13 cellular contexts compared by ENCODE assay signal in the genomic region with DNA sequence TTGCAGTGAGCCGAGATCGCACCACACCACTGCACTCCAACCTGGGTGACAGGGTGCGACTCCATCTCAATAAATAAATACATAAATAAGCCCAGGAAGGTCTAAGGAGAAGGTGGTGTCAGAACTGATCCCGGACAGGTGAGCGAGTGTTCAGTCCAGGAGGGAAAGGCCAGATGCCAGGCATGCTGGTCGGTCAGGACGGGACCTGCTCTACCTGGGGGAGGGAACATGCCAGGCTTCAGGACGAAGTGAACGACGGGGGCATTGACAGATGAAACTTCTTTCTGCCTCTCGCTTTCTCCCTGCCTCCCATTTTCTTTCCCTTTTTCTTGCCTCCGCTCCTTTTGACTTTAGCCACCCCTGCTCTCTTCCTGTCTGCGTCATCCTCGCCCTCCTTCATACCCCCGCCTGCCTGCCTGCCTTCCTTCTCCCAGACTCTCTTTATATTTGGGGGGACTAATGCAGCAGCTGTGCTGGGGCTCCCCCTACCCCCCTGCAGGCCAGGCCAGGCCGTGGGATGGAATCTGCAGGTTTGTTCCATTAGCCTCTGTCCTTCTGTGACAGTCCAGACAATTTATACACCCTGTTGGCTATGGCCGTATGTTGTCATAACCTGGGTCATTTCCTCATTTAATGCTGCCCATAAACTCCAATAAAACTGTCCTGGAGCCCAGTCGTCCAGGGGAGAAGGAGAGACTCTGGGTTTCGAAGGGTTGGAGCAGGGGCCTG.
DNase-seq lines count a peak whose midpoint lies in the region; ATAC-seq and TF ChIP-seq lines count a peak whose summit lies in the region.
"Had no signal": no experiment of that assay in that cellular context is flagged by ENCODE, and none has a peak within 500 bp of the region (broad histone marks: within the 10 kb centered on the region; RNA-seq: fewer than 3 reads in every experiment).

No MANE protein-coding gene starts in this region.

- no peak overlapping the region for H4K91ac ChIP-seq in mesenchymal stem cell (ENCODE audit: low read length)

- TF ChIP-seq POLR2A in spleen (IDR thresholded peaks at IDR 0.05), result no peak

- H2BK12ac ChIP-seq in mesenchymal stem cell (ENCODE audit: low read length in 2 of 2), result no peak overlapping the region

- H3K18ac ChIP-seq in mesenchymal stem cell (ENCODE audit: low read depth in 1 of 2, low read length in 2 of 2), result no peak overlapping the region

- intact Hi-C loops in mucosa of descending colon (cut with DNase I, micrococcal nuclease) (no loop called here), spleen (cut with DNase I; ENCODE audit: low total_unique reads) (no loop called here)

- no peak overlapping the region for H2AK5ac ChIP-seq in mesenchymal stem cell (ENCODE audit: low read length, severe bottlenecking)

- no peak overlapping the region for H3K9ac ChIP-seq in mesenchymal stem cell (ENCODE audit: low read length)

- H3K4me3 ChIP-seq in mucosa of descending colon (no peak overlapping the region), spleen (no peak overlapping the region), mesenchymal stem cell (ENCODE audit: insufficient read depth in 1 of 2, low read depth in 1 of 2, low read length in 2 of 2) (no peak overlapping the region)
- H3K4me3 ChIP-seq: A549, GM23338 had no signal

- H3K27me3 Mint-ChIP-seq in chondrocyte (ENCODE audit: low read depth), result peaks cover 22% of the 10 kb centered on the region

- no peaks in the 10 kb centered on the region for H3K9me3 Mint-ChIP-seq in chondrocyte (ENCODE audit: low read depth)
- H3K9me3 Mint-ChIP-seq: CD8-positive, alpha-beta memory T cell; GM23338 had no signal

- peak; percentile 14 for DNase-seq in M059J (ENCODE audit: low read depth)
- DNase-seq in chondrocyte (ENCODE audit: low spot score), result peak; percentile 71
- no peak for DNase-seq in mucosa of descending colon
- peak; percentile 42 for DNase-seq in spleen
- DNase-seq in globus pallidus (ENCODE audit: low spot score), result no peak
- DNase-seq in mesenchymal stem cell, result no peak
- DNase-seq: BE2C; Caco-2; CD8-positive, alpha-beta memory T cell; DND-41; GDM1 had no signal

- H3K9me3 ChIP-seq in mucosa of descending colon, result no peaks in the 10 kb centered on the region
- H3K9me3 ChIP-seq in spleen, result no peaks in the 10 kb centered on the region
- H3K9me3 ChIP-seq in mesenchymal stem cell (ENCODE audit: control insufficient read depth, low read length), result no peaks in the 10 kb centered on the region
- H3K9me3 ChIP-seq: A549, BE2C, Caco-2 had no signal

- H3K4me3 Mint-ChIP-seq in chondrocyte (ENCODE audit: unreplicated experiment), result no peak overlapping the region
- H3K4me3 Mint-ChIP-seq: CD8-positive, alpha-beta memory T cell; GM23338 had no signal

- H3K4ac ChIP-seq in mesenchymal stem cell (ENCODE audit: low read depth in 1 of 2, low read length in 2 of 2), result no peak overlapping the region

- H3K36me3 Mint-ChIP-seq in chondrocyte (ENCODE audit: low read depth), result no peaks in the 10 kb centered on the region
- H3K36me3 Mint-ChIP-seq: CD8-positive, alpha-beta memory T cell had no signal

- H2BK5ac ChIP-seq in mesenchymal stem cell (ENCODE audit: low read depth, low read length, poor library complexity, severe bottlenecking), result no peak overlapping the region

- no peak overlapping the region for H3K23ac ChIP-seq in mesenchymal stem cell (ENCODE audit: low read length in 2 of 2)

- H2AFZ ChIP-seq in mesenchymal stem cell (ENCODE audit: low read depth, low read length), result no peak overlapping the region
- H2AFZ ChIP-seq: GM23338 had no signal

- ATAC-seq in mucosa of descending colon, result peak; percentile 16
- ATAC-seq: A549 had no signal

- H3K27me3 ChIP-seq in spleen (replicated peaks in 1 of 7), result peaks cover 0 to 40% (median 0%) of the 10 kb centered on the region in 7 donors
- H3K27me3 ChIP-seq in mesenchymal stem cell (ENCODE audit: control insufficient read depth in 1 of 2, insufficient read depth in 1 of 2, low read length in 2 of 2), result peaks cover 32 to 55% of the 10 kb centered on the region in 2 experiments
- H3K27me3 ChIP-seq: BE2C had no signal

- H4K8ac ChIP-seq in mesenchymal stem cell (ENCODE audit: low read length), result no peak overlapping the region

- no peak overlapping the region for H3K14ac ChIP-seq in mesenchymal stem cell (ENCODE audit: low read length in 2 of 2)

- TF ChIP-seq CTCF in chondrocyte (IDR thresholded peaks at IDR 0.05), result no peak
- no peak for TF ChIP-seq CTCF in mucosa of descending colon (IDR thresholded peaks at IDR 0.05)
- TF ChIP-seq CTCF in spleen (IDR thresholded peaks at IDR 0.05 in 8 of 11, conservative IDR thresholded peaks at IDR 0.05 in 3 of 11), result no peak

- no peak overlapping the region for H3K27ac Mint-ChIP-seq in chondrocyte (ENCODE audit: unreplicated experiment)
- H3K27ac Mint-ChIP-seq: CD8-positive, alpha-beta memory T cell; GM23338 had no signal

- no peak overlapping the region for H3K4me2 ChIP-seq in mesenchymal stem cell (ENCODE audit: low read length, poor library complexity, severe bottlenecking)
- H3K4me2 ChIP-seq: A549, GM23338 had no signal

- H3K4me1 Mint-ChIP-seq in chondrocyte (ENCODE audit: low read depth), result peaks cover 8% of the 10 kb centered on the region
- H3K4me1 Mint-ChIP-seq: CD8-positive, alpha-beta memory T cell; GM23338 had no signal

- no peak overlapping the region for H2BK15ac ChIP-seq in mesenchymal stem cell (ENCODE audit: low read depth, poor library complexity, severe bottlenecking)

- 76 to 83% (median 78%) methylated on average over 19 of the region's 19 CpGs for WGBS in spleen, 5 donors
- 74% methylated on average over 15 of the region's 19 CpGs for WGBS in mesenchymal stem cell

- H3K36me3 ChIP-seq in mucosa of descending colon (ENCODE audit: low read depth), result no peaks in the 10 kb centered on the region
- H3K36me3 ChIP-seq in spleen, result no peaks in the 10 kb centered on the region
- no peaks in the 10 kb centered on the region for H3K36me3 ChIP-seq in mesenchymal stem cell (ENCODE audit: control insufficient read depth in 1 of 2, insufficient read depth in 2 of 2, low read depth in 1 of 2, low read length in 2 of 2)
- H3K36me3 ChIP-seq: BE2C had no signal

- H2BK120ac ChIP-seq in mesenchymal stem cell (ENCODE audit: low read depth, low read length), result no peak overlapping the region

- H3K27ac ChIP-seq in spleen (no peak overlapping the region), mesenchymal stem cell (ENCODE audit: low read length, poor library complexity, severe bottlenecking) (no peak overlapping the region)
- H3K27ac ChIP-seq: A549 had no signal

- H3K79me1 ChIP-seq in mesenchymal stem cell (replicated peaks; ENCODE audit: low read length, poor library complexity, severe bottlenecking), result no peaks in the 10 kb centered on the region

- H3K4me1 ChIP-seq in mucosa of descending colon (ENCODE audit: low read depth), result no peaks in the 10 kb centered on the region
- H3K4me1 ChIP-seq in spleen, result no peaks in the 10 kb centered on the region
- no peaks in the 10 kb centered on the region for H3K4me1 ChIP-seq in mesenchymal stem cell (ENCODE audit: control insufficient read depth, insufficient read depth, low read depth, low read length)
- H3K4me1 ChIP-seq: A549, BE2C, Caco-2 had no signal

Comparison
In these comparisons a context has a peak if more than half of its experiments do, and no peak if none do; other contexts are left out.
1. DNase-seq: peak in M059J (single experiment), chondrocyte (single experiment) and spleen (single experiment); none in mucosa of descending colon (0 of 3), globus pallidus (single experiment) and mesenchymal stem cell (single experiment).